Comparison of ENCODE assay signal across 18 cellular contexts in the genomic region with DNA sequence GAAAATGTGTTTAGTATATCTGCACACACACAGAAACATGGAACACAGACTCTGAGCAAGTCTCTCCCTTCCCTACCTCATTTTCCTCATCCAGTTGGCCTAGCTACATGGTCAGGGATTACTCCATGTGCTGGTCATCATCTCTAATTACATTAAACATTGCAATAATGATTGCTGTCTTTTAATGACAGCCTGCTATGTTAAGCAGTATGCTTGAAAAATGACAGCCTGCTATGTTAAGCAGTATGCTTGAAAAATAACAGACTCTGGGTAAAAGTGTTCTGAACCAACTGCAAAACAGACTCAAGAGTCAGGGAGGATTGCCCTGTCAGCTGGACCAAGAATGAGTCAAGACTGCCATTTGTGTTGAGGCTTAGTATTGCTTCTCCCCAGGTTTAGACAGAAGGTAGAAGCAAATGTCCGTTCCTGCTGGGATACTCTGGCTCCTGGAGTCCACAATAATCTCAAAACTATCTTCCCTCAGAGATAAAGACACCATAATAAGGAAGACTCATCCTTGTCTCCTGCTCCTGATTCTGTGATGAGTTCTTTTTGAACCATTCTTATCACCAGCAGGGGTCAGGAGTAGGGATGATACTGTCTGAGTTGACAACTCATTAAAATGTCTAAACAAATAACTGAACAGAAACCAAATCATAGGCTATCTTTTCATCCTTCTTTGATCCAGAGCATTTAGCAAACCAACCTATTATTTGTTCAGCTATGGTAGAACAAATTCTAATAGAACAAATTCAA. TPM values are rescaled to one million over a fixed set of nuclear protein-coding genes. Genes with fewer than 3 reads are reported as not detected.
DNase-seq lines count a peak whose midpoint lies in the region; ATAC-seq, FAIRE-seq and TF ChIP-seq lines count a peak whose summit lies in the region.
"Had no signal": no experiment of that assay in that cellular context is flagged by ENCODE, and none has a peak within 500 bp of the region (broad histone marks: within the 10 kb centered on the region; RNA-seq: fewer than 3 reads in every experiment).

No MANE protein-coding gene starts in this region.

- H3K9me3 ChIP-seq in MM.1S (replicated peaks; ENCODE audit: insufficient read depth, low read length) (no peaks in the 10 kb centered on the region), colonic mucosa (no peaks in the 10 kb centered on the region), neural cell (ENCODE audit: low read length) (no peaks in the 10 kb centered on the region)
- H3K9me3 ChIP-seq: Peyer's patch, tibial nerve had no signal

- DNase-seq in D721Med (ENCODE audit: insufficient read length, low spot score) (no peak), MM.1S (no peak), colonic mucosa (no peak), mesenteric fat pad (ENCODE audit: low spot score) (no peak), NK-92 (lab: John Stamatoyannopoulos, UW; ENCODE audit: unreplicated experiment) (no peak)
- DNase-seq in natural killer cell treated with Interleukin-12 subunit alpha and Interleukin-12 subunit beta and Interleukin-15 and Interleukin-18, amount 100 ng/mL, for 72 hours (ENCODE audit: low spot score) = no peak
- DNase-seq: CD8-positive, alpha-beta T cell; head of caudate nucleus; NCI-H1417 treated with DMSO at 0.1 percent for 48 hours; Peyer's patch had no signal

- no peaks in the 10 kb centered on the region; the same call in none of the 2 replicates for H3K36me3 ChIP-seq in MM.1S (replicated peaks; ENCODE audit: insufficient read depth, low read length)
- H3K36me3 ChIP-seq in colonic mucosa = peaks cover 9% of the 10 kb centered on the region
- peaks cover 12% of the 10 kb centered on the region for H3K36me3 ChIP-seq in neural cell (ENCODE audit: insufficient read depth, low read length)

- H3K27me3 ChIP-seq in MM.1S (replicated peaks; ENCODE audit: insufficient read depth, low read length) (no peaks in the 10 kb centered on the region), colonic mucosa (no peaks in the 10 kb centered on the region), neural cell (ENCODE audit: insufficient read depth, low read depth, low read length) (no peaks in the 10 kb centered on the region)
- H3K27me3 ChIP-seq: Peyer's patch, tibial nerve had no signal

- H3K27me3 Mint-ChIP-seq in natural killer cell treated with Interleukin-12 subunit alpha and Interleukin-12 subunit beta and Interleukin-15 and Interleukin-18, amount 100 ng/mL, for 72 hours = no peaks in the 10 kb centered on the region
- H3K27me3 Mint-ChIP-seq: brain, IgD-negative memory B cell had no signal

- no peak for TF ChIP-seq RAD21 in neural cell (conservative IDR thresholded peaks at IDR 0.05)

- no peaks in the 10 kb centered on the region for H3K9me2 ChIP-seq in MM.1S (replicated peaks; ENCODE audit: insufficient read depth, low read length)
- H3K9me2 ChIP-seq in neural cell (ENCODE audit: insufficient read depth, low read length) = no peaks in the 10 kb centered on the region

- TF ChIP-seq CTCF in D721Med (IDR thresholded peaks at IDR 0.05; ENCODE audit: insufficient read depth, missing control alignments) = peak; percentile 15
- TF ChIP-seq CTCF in MM.1S (IDR thresholded peaks at IDR 0.05; ENCODE audit: low read length) = peak; percentile 23
- TF ChIP-seq CTCF in colonic mucosa (IDR thresholded peaks at IDR 0.05) = peak; percentile 10
- TF ChIP-seq CTCF in neural cell (IDR thresholded peaks at IDR 0.05; ENCODE audit: poor library complexity, severe bottlenecking) = peak; percentile 14

- no peak overlapping the region for H3K4me3 Mint-ChIP-seq in natural killer cell treated with Interleukin-12 subunit alpha and Interleukin-12 subunit beta and Interleukin-15 and Interleukin-18, amount 100 ng/mL, for 72 hours
- H3K4me3 Mint-ChIP-seq: brain; CD8-positive, alpha-beta T cell; IgD-negative memory B cell had no signal

- no peaks in the 10 kb centered on the region for H3K9me3 Mint-ChIP-seq in natural killer cell treated with Interleukin-12 subunit alpha and Interleukin-12 subunit beta and Interleukin-15 and Interleukin-18, amount 100 ng/mL, for 72 hours
- H3K9me3 Mint-ChIP-seq: brain; CD8-positive, alpha-beta T cell; IgD-negative memory B cell had no signal

- no peaks in the 10 kb centered on the region for H4K20me1 ChIP-seq in MM.1S (ENCODE audit: insufficient read depth, low read length)
- H4K20me1 ChIP-seq in neural cell (ENCODE audit: insufficient read depth) = no peaks in the 10 kb centered on the region

- H3K4me3 ChIP-seq in MM.1S (ENCODE audit: low read length) (no peak overlapping the region), colonic mucosa (no peak overlapping the region), neural cell (ENCODE audit: low read length) (no peak overlapping the region)
- H3K4me3 ChIP-seq: Peyer's patch, tibial nerve had no signal

- H3F3A ChIP-seq in MM.1S (ENCODE audit: insufficient read depth, low read length) = no peaks in the 10 kb centered on the region
- H3F3A ChIP-seq in neural cell (ENCODE audit: insufficient read depth, low read length, poor library complexity, severe bottlenecking) = no peaks in the 10 kb centered on the region

- no peaks in the 10 kb centered on the region for H3K79me2 ChIP-seq in MM.1S (ENCODE audit: low read length)
- H3K79me2 ChIP-seq in neural cell (replicated peaks; ENCODE audit: insufficient read depth, low read length) = no peaks in the 10 kb centered on the region

- H3K27ac ChIP-seq in MM.1S (ENCODE audit: low read length) = no peak overlapping the region
- H3K27ac ChIP-seq in colonic mucosa = no peak overlapping the region
- no peak overlapping the region for H3K27ac ChIP-seq in neural cell (ENCODE audit: low read length)
- H3K27ac ChIP-seq: Peyer's patch, tibial nerve had no signal

- H3K4me2 ChIP-seq in MM.1S (ENCODE audit: low read depth, low read length) (no peak overlapping the region), neural cell (ENCODE audit: low read length) (no peak overlapping the region)

- peaks cover 26% of the 10 kb centered on the region for H3K36me3 Mint-ChIP-seq in natural killer cell treated with Interleukin-12 subunit alpha and Interleukin-12 subunit beta and Interleukin-15 and Interleukin-18, amount 100 ng/mL, for 72 hours

- H3K4me1 ChIP-seq in MM.1S (ENCODE audit: low read length) = no peaks in the 10 kb centered on the region
- peaks cover 6% of the 10 kb centered on the region for H3K4me1 ChIP-seq in colonic mucosa
- H3K4me1 ChIP-seq: Peyer's patch, tibial nerve had no signal

- FAIRE-seq in D721Med (lab: Jason Lieb, UNC) = no peak
- FAIRE-seq: endometrium, G401.6, GM19239 had no signal

- H3K4me1 Mint-ChIP-seq in natural killer cell treated with Interleukin-12 subunit alpha and Interleukin-12 subunit beta and Interleukin-15 and Interleukin-18, amount 100 ng/mL, for 72 hours (ENCODE audit: low read depth in 2 of 2) = peaks cover 0 to 9% of the 10 kb centered on the region in 2 donors
- H3K4me1 Mint-ChIP-seq: brain, IgD-negative memory B cell had no signal

- intact Hi-C loops in colonic mucosa (cut with DNase I) = loop anchor here (10.0 kb wide), 1 partner anchor 141 kb away; the partner anchor contains the start of gene DDX18

- H2AFZ ChIP-seq in MM.1S (ENCODE audit: low read length) (no peak overlapping the region), neural cell (ENCODE audit: low read depth, low read length) (no peak overlapping the region)

- no peak overlapping the region for H3K27ac Mint-ChIP-seq in natural killer cell treated with Interleukin-12 subunit alpha and Interleukin-12 subunit beta and Interleukin-15 and Interleukin-18, amount 100 ng/mL, for 72 hours
- H3K27ac Mint-ChIP-seq: brain; CD8-positive, alpha-beta T cell had no signal

- no peak for ATAC-seq in HG03460 (IDR thresholded peaks at IDR 0.05; ENCODE audit: unreplicated experiment)
- no peak for ATAC-seq in natural killer cell treated with Interleukin-12 subunit alpha and Interleukin-12 subunit beta and Interleukin-15 and Interleukin-18, amount 100 ng/mL, for 72 hours
- ATAC-seq: CD8-positive, alpha-beta T cell had no signal

- H3K9ac ChIP-seq in MM.1S (ENCODE audit: low read length) (no peak overlapping the region), colonic mucosa (ENCODE audit: low read depth in 2 of 2, low read length in 2 of 2) (no peak overlapping the region), neural cell (ENCODE audit: low read length) (no peak overlapping the region)

- no peak for TF ChIP-seq EP300 in neural cell (conservative IDR thresholded peaks at IDR 0.05; ENCODE audit: poor library complexity, severe bottlenecking)

TF ChIP-seq in neural cell, 6 proteins besides CTCF, POLR2A, EP300 and RAD21 (continues in another document):
- TF ChIP-seq, protein P1, sequence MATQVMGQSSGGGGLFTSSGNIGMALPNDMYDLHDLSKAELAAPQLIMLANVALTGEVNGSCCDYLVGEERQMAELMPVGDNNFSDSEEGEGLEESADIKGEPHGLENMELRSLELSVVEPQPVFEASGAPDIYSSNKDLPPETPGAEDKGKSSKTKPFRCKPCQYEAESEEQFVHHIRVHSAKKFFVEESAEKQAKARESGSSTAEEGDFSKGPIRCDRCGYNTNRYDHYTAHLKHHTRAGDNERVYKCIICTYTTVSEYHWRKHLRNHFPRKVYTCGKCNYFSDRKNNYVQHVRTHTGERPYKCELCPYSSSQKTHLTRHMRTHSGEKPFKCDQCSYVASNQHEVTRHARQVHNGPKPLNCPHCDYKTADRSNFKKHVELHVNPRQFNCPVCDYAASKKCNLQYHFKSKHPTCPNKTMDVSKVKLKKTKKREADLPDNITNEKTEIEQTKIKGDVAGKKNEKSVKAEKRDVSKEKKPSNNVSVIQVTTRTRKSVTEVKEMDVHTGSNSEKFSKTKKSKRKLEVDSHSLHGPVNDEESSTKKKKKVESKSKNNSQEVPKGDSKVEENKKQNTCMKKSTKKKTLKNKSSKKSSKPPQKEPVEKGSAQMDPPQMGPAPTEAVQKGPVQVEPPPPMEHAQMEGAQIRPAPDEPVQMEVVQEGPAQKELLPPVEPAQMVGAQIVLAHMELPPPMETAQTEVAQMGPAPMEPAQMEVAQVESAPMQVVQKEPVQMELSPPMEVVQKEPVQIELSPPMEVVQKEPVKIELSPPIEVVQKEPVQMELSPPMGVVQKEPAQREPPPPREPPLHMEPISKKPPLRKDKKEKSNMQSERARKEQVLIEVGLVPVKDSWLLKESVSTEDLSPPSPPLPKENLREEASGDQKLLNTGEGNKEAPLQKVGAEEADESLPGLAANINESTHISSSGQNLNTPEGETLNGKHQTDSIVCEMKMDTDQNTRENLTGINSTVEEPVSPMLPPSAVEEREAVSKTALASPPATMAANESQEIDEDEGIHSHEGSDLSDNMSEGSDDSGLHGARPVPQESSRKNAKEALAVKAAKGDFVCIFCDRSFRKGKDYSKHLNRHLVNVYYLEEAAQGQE (IDR thresholded peaks at IDR 0.05; ENCODE audit: borderline replicate concordance) = no peak
- TF ChIP-seq TAF1 (IDR thresholded peaks at IDR 0.05; ENCODE audit: low read depth) (no peak), EZH2 (IDR thresholded peaks at IDR 0.05; ENCODE audit: borderline replicate concordance, insufficient read depth, low read length, poor library complexity, severe bottlenecking) (no peak), POLR2AphosphoS5 (IDR thresholded peaks at IDR 0.05) (no peak), SMC3 (conservative IDR thresholded peaks at IDR 0.05; ENCODE audit: poor library complexity) (no peak)

RNA-seq across cellular contexts. Expression of gene CCDC93, which starts 57.7 kb away (rescaled TPM):
- total RNA-seq in colonic mucosa (10 to 100 TPM; 33.5 to 37.8 TPM), mesenteric fat pad (40.1 TPM)
- 98.4 and 112 TPM in 2 replicates for polyA plus RNA-seq in neural cell
- polyA minus RNA-seq in neural cell = 63.6 and 69.6 TPM in 2 replicates
- 10 to 100 TPM; 33.5 to 59.9 TPM for total RNA-seq in natural killer cell treated with Interleukin-12 subunit alpha and Interleukin-12 subunit beta and Interleukin-15 and Interleukin-18, amount 100 ng/mL, for 72 hours
